In the genomic region with DNA sequence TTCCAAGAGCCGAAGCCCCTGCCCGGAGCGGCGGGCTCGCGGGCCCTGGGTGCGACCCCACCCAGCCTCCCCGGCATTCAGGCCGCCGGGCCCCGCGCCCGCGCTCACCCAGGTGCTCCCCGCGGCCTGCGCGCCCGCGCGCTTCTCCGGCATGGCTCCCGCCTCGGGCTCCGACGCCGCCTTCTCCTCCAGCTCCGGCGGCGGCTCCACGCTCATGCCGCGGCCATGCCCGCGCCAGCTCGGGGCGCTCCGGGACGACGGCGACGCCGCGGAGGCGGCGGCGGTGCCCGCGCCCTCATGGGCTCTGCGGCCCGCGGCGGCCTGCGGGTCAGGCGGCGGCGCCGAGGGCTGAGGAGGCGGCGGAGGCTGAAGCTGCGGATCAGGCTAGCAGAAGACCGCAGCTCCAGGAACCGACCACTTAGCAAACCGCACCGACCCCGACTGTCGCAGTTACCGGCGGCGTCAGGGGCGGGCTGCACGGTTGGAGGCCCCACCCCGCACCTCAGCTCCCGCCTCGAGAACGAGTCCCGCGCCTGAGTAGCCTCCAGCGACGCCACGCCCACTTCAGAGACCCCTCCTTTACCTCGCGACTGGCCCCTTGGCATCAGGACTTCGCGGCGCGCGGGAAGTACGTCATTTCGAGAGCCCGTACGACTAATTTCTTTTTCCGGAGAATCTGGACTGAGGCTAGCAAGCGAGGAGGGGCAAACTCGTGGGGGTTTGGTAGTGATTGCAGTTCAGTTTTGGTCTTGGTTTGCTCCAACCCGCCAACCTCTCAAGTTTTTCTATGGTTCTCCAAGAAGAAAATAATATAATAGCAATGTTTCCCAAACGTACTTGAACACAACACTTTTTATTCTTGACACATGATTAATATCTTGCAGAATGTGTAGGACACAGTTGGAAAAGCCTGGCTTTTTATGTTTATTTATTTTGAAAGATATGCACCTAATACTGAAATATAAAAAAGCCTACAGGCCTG, we compare ENCODE assay signal across 8 cellular contexts. TPM values are rescaled to one million over a fixed set of nuclear protein-coding genes. Genes with fewer than 3 reads are reported as not detected.
DNase-seq lines count a peak whose midpoint lies in the region; ATAC-seq and TF ChIP-seq lines count a peak whose summit lies in the region.
"Not testable (repeated sequence)": the region's sequence is repeated elsewhere in the genome, so short reads cannot be mapped to it uniquely, and the experiment has no call there.

No MANE protein-coding gene starts in this region.

- TF ChIP-seq CTCF in C4-2B (conservative IDR thresholded peaks at IDR 0.05); lower leg skin (IDR thresholded peaks at IDR 0.05): not testable (repeated sequence)

- peak overlapping the region; percentile 75 for H3K27ac ChIP-seq in C4-2B

- CTCF ChIA-PET in activated CD4-positive, alpha-beta memory T cell treated with anti-CD3 and anti-CD28 coated beads, Interleukin-2, amount 10 ng/mL, durations not matched to agents 7 days and 5 days (lab: Charles Lee): not testable (repeated sequence)

- POLR2A ChIA-PET in activated CD4-positive, alpha-beta memory T cell treated with anti-CD3 and anti-CD28 coated beads, Interleukin-2, amount 10 ng/mL, durations not matched to agents 7 days and 5 days (lab: Charles Lee): not testable (repeated sequence)

- H3K4me3 ChIP-seq in lower leg skin (ENCODE audit: low read depth, poor library complexity, severe bottlenecking): peak overlapping the region; percentile 36

- intact Hi-C loops in lower leg skin (cut with DNase I; ENCODE audit: low total_unique reads): not testable (repeated sequence)

- not testable (repeated sequence) for TF ChIP-seq POLR2A in lower leg skin (IDR thresholded peaks at IDR 0.05)

- WGBS in lower leg skin, 2 donors: 0 to 1% methylated on average over 8 to 30 of the region's 97 CpGs

- peaks cover 14% of the 10 kb centered on the region for H3K4me1 Mint-ChIP-seq in activated CD4-positive, alpha-beta memory T cell treated with anti-CD3 and anti-CD28 coated beads, Interleukin-2, amount 10 ng/mL, durations not matched to agents 7 days and 5 days

- not testable (repeated sequence) for H3K9me3 Mint-ChIP-seq in activated CD4-positive, alpha-beta memory T cell treated with anti-CD3 and anti-CD28 coated beads, Interleukin-2, amount 10 ng/mL, durations not matched to agents 7 days and 5 days

- H3K27ac Mint-ChIP-seq in activated CD4-positive, alpha-beta memory T cell treated with anti-CD3 and anti-CD28 coated beads, Interleukin-2, amount 10 ng/mL, durations not matched to agents 7 days and 5 days: peak overlapping the region; percentile 88

- H3K27me3 Mint-ChIP-seq in activated CD4-positive, alpha-beta memory T cell treated with anti-CD3 and anti-CD28 coated beads, Interleukin-2, amount 10 ng/mL, durations not matched to agents 7 days and 5 days: not testable (repeated sequence)

- peak; percentile 73 for DNase-seq in NCI-H774 (lab: John Stamatoyannopoulos, UW)
- DNase-seq in activated CD4-positive, alpha-beta memory T cell treated with anti-CD3 and anti-CD28 coated beads, Interleukin-2, amount 10 ng/mL, durations not matched to agents 7 days and 5 days: peak; percentile 79
- DNase-seq in ecto neural progenitor cell (ENCODE audit: low spot score): peak; percentile 82
- DNase-seq in lower leg skin (ENCODE audit: low spot score in 2 of 2): peak; percentile 55 to 92
- DNase-seq in stimulated activated CD4-positive, alpha-beta T cell treated with anti-CD3 and anti-CD28 coated beads, Interleukin-4, amount 100 ng/mL, for 4 hours: peak; percentile 61 to 75

- H3K36me3 Mint-ChIP-seq in activated CD4-positive, alpha-beta memory T cell treated with anti-CD3 and anti-CD28 coated beads, Interleukin-2, amount 10 ng/mL, durations not matched to agents 7 days and 5 days (ENCODE audit: low read depth): not testable (repeated sequence)

- ATAC-seq in GM19438 (IDR thresholded peaks at IDR 0.05; ENCODE audit: low read depth, unreplicated experiment) (peak; percentile 77), HG03558 (IDR thresholded peaks at IDR 0.05; ENCODE audit: extremely low read depth, unreplicated experiment) (peak; percentile 53)

- H3K4me3 Mint-ChIP-seq in activated CD4-positive, alpha-beta memory T cell treated with anti-CD3 and anti-CD28 coated beads, Interleukin-2, amount 10 ng/mL, durations not matched to agents 7 days and 5 days: peak overlapping the region; percentile 85

RNA-seq across cellular contexts. Expression of gene CTSV, which starts 25.5 kb away (rescaled TPM):
- under 1 TPM; 0.45 to 0.73 TPM for total RNA-seq in activated CD4-positive, alpha-beta memory T cell treated with anti-CD3 and anti-CD28 coated beads, Interleukin-2, amount 10 ng/mL, durations not matched to agents 7 days and 5 days
- 100 to 1,000 TPM in 2 of 4 donors, 10 to 100 TPM in 2; 49.1 to 208 (median 93.4) TPM for total RNA-seq in lower leg skin

Comparison
In these comparisons a context has a peak if more than half of its experiments do, and no peak if none do; other contexts are left out.
1. Peak in every context shown above with its lines: DNase-seq, ATAC-seq, H3K4me3 ChIP-seq and H3K27ac ChIP-seq.
2. RNA of gene CTSV, which starts 25.5 kb away (total RNA-seq): 49.1 to 208 TPM in lower leg skin; 0.45 to 0.73 TPM in activated CD4-positive, alpha-beta memory T cell treated with anti-CD3 and anti-CD28 coated beads, Interleukin-2, amount 10 ng/mL, durations not matched to agents 7 days and 5 days; every median in the first group is over 10 times any median in the second.